In genomic region chr2:85355073-85355410, GRCh38 we compare ENCODE assay signal across 8 cellular contexts. TPM values are rescaled to one million over a fixed set of nuclear protein-coding genes. Genes with fewer than 3 reads are reported as not detected.
DNase-seq lines count a peak whose midpoint lies in the region; ATAC-seq, FAIRE-seq and TF ChIP-seq lines count a peak whose summit lies in the region.

No MANE protein-coding gene starts in this region.

- H3K4me3 ChIP-seq in astrocyte of the spinal cord (ENCODE audit: low read depth, low read length) (peak overlapping the region; percentile 97), lung (peak overlapping the region; percentile 85)

- 11 to 17% methylated on average over 10 of the region's 10 CpGs for WGBS in lung, 2 donors

- FAIRE-seq in HTR-8/SVneo (lab: Jason Lieb, UNC) (no peak), urothelium cell line (lab: Jason Lieb, UNC) (no peak)

- H3K9me3 ChIP-seq in lung (ENCODE audit: control insufficient read depth in 2 of 2, insufficient read depth in 1 of 2, low read length in 1 of 2) = no peaks in the 10 kb centered on the region

- H3K27me3 ChIP-seq in lung (ENCODE audit: control insufficient read depth, insufficient read depth) = no peaks in the 10 kb centered on the region

- H3K27ac ChIP-seq in lung (ENCODE audit: low read depth in 1 of 2, low read length in 1 of 2) = peak overlapping the region; percentile 71 to 91

- peaks cover 9 to 21% of the 10 kb centered on the region in 2 donors for H3K36me3 ChIP-seq in lung (ENCODE audit: control insufficient read depth in 2 of 2, insufficient read depth in 2 of 2, low read length in 2 of 2)

- peaks cover 5 to 14% of the 10 kb centered on the region in 2 donors for H3K4me1 ChIP-seq in lung (ENCODE audit: control insufficient read depth in 2 of 2, insufficient read depth in 2 of 2, low read length in 2 of 2)

- ATAC-seq in GM18907 (IDR thresholded peaks at IDR 0.05; ENCODE audit: unreplicated experiment) (peak; percentile 12), HG03196 (IDR thresholded peaks at IDR 0.05; ENCODE audit: unreplicated experiment) (peak; percentile 1), lung (ENCODE audit: insufficient read depth, low FRiP score) (no peak)

- TF ChIP-seq CTCF in astrocyte of the spinal cord (IDR thresholded peaks at IDR 0.05; ENCODE audit: low read depth, low read length) = no peak
- TF ChIP-seq CTCF in lung (IDR thresholded peaks at IDR 0.05; ENCODE audit: control extremely low read depth, extremely low read depth) = no peak
- no peak for TF ChIP-seq CTCF in GM10266 (IDR thresholded peaks at IDR 0.05; ENCODE audit: control insufficient read depth, insufficient read depth, low read depth, missing control alignments)

- DNase-seq in astrocyte of the spinal cord (ENCODE audit: low read depth, low spot score) = no peak
- DNase-seq in lung (ENCODE audit: low spot score) = no peak
- no peak for DNase-seq in HTR-8/SVneo (ENCODE audit: insufficient read length, low spot score)
- no peak for DNase-seq in GM10266 (ENCODE audit: extremely low spot score)
- no peak for DNase-seq in urothelium cell line (ENCODE audit: low spot score)
- DNase-seq in MV-4-11 (lab: John Stamatoyannopoulos, UW) = no peak

- in situ Hi-C loops in astrocyte of the spinal cord (cut with HindIII; ENCODE audit: low sequenced_read_pairs) = no loop called here

RNA-seq across cellular contexts. Expression of gene ELMOD3, which starts 0.5 kb away (rescaled TPM):
- 10 to 100 TPM; 14.4 to 26.5 TPM for total RNA-seq in lung
- polyA plus RNA-seq in lung = 10 to 100 TPM; 11.9 to 15.0 TPM

RNA-seq across cellular contexts. Expression of gene RETSAT, which starts 0.7 kb away (rescaled TPM):
- total RNA-seq in lung = 10 to 100 TPM; 19.6 to 55.4 TPM
- polyA plus RNA-seq in lung = 10 to 100 TPM; 24.6 to 25.1 TPM

RNA-seq across cellular contexts. Expression of gene TGOLN2, which starts 27.3 kb away (rescaled TPM):
- total RNA-seq in lung = 100 to 1,000 TPM in 1 of 2 donors, 10 to 100 TPM in 1; 81.7 to 145 TPM
- polyA plus RNA-seq in lung = 10 to 100 TPM; 24.6 to 83.4 TPM

RNA-seq across cellular contexts. Expression of gene CAPG, which starts 55.1 kb away (rescaled TPM):
- total RNA-seq in lung = 100 to 1,000 TPM in 1 of 2 donors, 10 to 100 TPM in 1; 53.2 to 393 TPM
- 100 to 1,000 TPM; 387 to 415 TPM for polyA plus RNA-seq in lung
